ENCODE assay signal across 9 cellular contexts in the genomic region with DNA sequence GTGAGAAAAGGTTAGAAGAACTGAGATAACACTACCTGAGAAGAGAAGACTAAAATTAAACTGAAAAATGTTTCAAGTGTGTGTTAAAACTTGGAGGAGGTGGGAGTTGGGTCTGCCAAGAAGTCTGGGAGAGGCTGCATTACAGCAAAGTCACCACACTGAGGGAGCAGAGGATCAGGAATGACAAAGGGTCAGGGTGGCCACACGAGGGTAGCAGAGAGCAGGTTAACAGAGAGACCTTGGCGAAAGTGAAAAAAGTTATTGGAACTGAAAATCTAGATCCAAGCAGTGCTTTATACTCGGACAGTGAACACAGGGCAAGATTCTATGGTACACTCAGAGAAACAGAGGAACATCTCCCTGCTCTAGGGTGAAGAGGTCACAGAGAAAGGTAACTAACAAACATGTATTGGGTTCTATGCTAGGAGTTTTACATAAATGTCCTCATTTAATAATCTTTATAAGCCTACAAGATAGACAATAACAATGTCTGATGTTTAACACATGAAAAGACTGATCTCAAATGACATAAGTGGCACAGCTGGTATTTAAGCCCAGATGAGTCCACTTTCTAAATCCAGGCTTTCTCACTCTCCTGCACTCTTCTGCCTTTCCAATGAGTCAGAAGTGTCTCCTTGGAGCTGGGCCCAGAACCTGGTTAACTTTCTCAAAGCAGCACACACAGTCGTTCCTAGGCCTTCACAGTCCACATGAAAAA. TPM values are rescaled to one million over a fixed set of nuclear protein-coding genes. Genes with fewer than 3 reads are reported as not detected.
DNase-seq lines count a peak whose midpoint lies in the region; ATAC-seq and TF ChIP-seq lines count a peak whose summit lies in the region.
"Had no signal": no experiment of that assay in that cellular context is flagged by ENCODE, and none has a peak within 500 bp of the region (broad histone marks: within the 10 kb centered on the region; RNA-seq: fewer than 3 reads in every experiment).

No MANE protein-coding gene starts in this region.

- DNase-seq in EL (peak; percentile 90), Panc1 (ENCODE audit: low read depth, low spot score) (peak; percentile 69), fibroblast of mammary gland (ENCODE audit: low read depth) (peak; percentile 93), superior temporal gyrus (ENCODE audit: extremely low spot score) (peak; percentile 92)
- DNase-seq in activated T-cell treated with anti-CD3 and anti-CD28 coated beads, Interleukin-2, amount 50 U/mL, for 4 hours: peak; percentile 43

- TF ChIP-seq CTCF in Panc1 (IDR thresholded peaks at IDR 0.05) (peak; percentile 95), fibroblast of mammary gland (conservative IDR thresholded peaks at IDR 0.05; ENCODE audit: control insufficient read depth, insufficient read depth, low read depth, low read length) (peak; percentile 100), neutrophil (IDR thresholded peaks at IDR 0.05) (peak; percentile 31)

- no peak overlapping the region for H3K27ac ChIP-seq in Panc1 (ENCODE audit: low read length)
- no peak overlapping the region for H3K27ac ChIP-seq in neutrophil

- H3K36me3 ChIP-seq in Panc1 (ENCODE audit: control insufficient read depth, insufficient read depth, low read length) (no peaks in the 10 kb centered on the region), neutrophil (no peaks in the 10 kb centered on the region)

- POLR2A ChIA-PET in Panc1 (lab: Charles Lee): interaction anchor here (0.6 to 0.7 kb wide), 2 partner anchors 606 to 729 kb away, joined by 3 read pairs; no protein-coding TSS in a partner anchor

- in situ Hi-C loops in Panc1 (cut with HindIII; ENCODE audit: low pct_unique_long_range_greater_than_20kb, low sequenced_read_pairs): no loop called here

- H3K27me3 ChIP-seq in Panc1 (ENCODE audit: control insufficient read depth, insufficient read depth, low read length): peaks cover 8% of the 10 kb centered on the region
- H3K27me3 ChIP-seq in neutrophil: peaks cover 63% of the 10 kb centered on the region

- H3K4me1 Mint-ChIP-seq in activated T-cell treated with anti-CD3 and anti-CD28 coated beads, Interleukin-2, amount 50 U/mL, for 4 hours (ENCODE audit: low read depth): peaks cover 2% of the 10 kb centered on the region

- no peaks in the 10 kb centered on the region for H3K9me3 Mint-ChIP-seq in activated T-cell treated with anti-CD3 and anti-CD28 coated beads, Interleukin-2, amount 50 U/mL, for 4 hours

- intact Hi-C loops in Panc1 (cut with micrococcal nuclease; ENCODE audit: unreplicated experiment): loop anchor here (1.0 to 10.0 kb wide), 3 partner anchors 36 to 734 kb away; no protein-coding TSS in a partner anchor

- ATAC-seq in GM21619 (IDR thresholded peaks at IDR 0.05; ENCODE audit: unreplicated experiment) (peak; percentile 97), Panc1 (peak; percentile 99)
- peak; percentile 77 to 85 for ATAC-seq in activated T-cell treated with anti-CD3 and anti-CD28 coated beads, Interleukin-2, amount 50 U/mL, for 4 hours

- H3K9me3 ChIP-seq in Panc1 (ENCODE audit: control insufficient read depth, insufficient read depth, low read depth, low read length) (no peaks in the 10 kb centered on the region), neutrophil (no peaks in the 10 kb centered on the region)

- H3K4me1 ChIP-seq in Panc1 (ENCODE audit: control insufficient read depth, insufficient read depth, low read length) (no peaks in the 10 kb centered on the region), neutrophil (ENCODE audit: control insufficient read depth in 1 of 2, insufficient read depth in 1 of 2, low read depth in 1 of 2, low read length in 1 of 2) (no peaks in the 10 kb centered on the region)

- no peaks in the 10 kb centered on the region for H3K36me3 Mint-ChIP-seq in activated T-cell treated with anti-CD3 and anti-CD28 coated beads, Interleukin-2, amount 50 U/mL, for 4 hours (ENCODE audit: insufficient read depth)

- peaks cover 46% of the 10 kb centered on the region for H3K27me3 Mint-ChIP-seq in activated T-cell treated with anti-CD3 and anti-CD28 coated beads, Interleukin-2, amount 50 U/mL, for 4 hours (ENCODE audit: low read depth)

- BruUV-seq in Panc1 (replicated peaks; lab: Mats Ljungman, UMichigan): no TSS peak

- peak; percentile 85 for TF ChIP-seq RAD21 in Ishikawa (IDR thresholded peaks at IDR 0.05; ENCODE audit: low read depth)

- H3K4me3 Mint-ChIP-seq in activated T-cell treated with anti-CD3 and anti-CD28 coated beads, Interleukin-2, amount 50 U/mL, for 4 hours: no peak overlapping the region

- CTCF ChIA-PET in Panc1 (lab: Charles Lee): interaction anchor here (0.6 to 1.4 kb wide), 4 partner anchors 37 to 729 kb away, joined by 3 to 6 read pairs (median 4); no protein-coding TSS in a partner anchor

- TF ChIP-seq EP300 in Ishikawa (IDR thresholded peaks at IDR 0.05; ENCODE audit: borderline replicate concordance): no peak

- no peak overlapping the region for H3K4me3 ChIP-seq in Panc1 (ENCODE audit: low read depth in 2 of 2, low read length in 2 of 2)
- peak overlapping the region; percentile 32 for H3K4me3 ChIP-seq in fibroblast of mammary gland (ENCODE audit: control insufficient read depth, low read depth, low read length)
- no peak overlapping the region for H3K4me3 ChIP-seq in neutrophil (ENCODE audit: low read depth in 1 of 2, low read length in 1 of 2)
- H3K4me3 ChIP-seq: skin epidermis had no signal

TF ChIP-seq in Ishikawa, 13 proteins besides CTCF, POLR2A, EP300 and RAD21:
- no peak for TF ChIP-seq TCF12 (IDR thresholded peaks at IDR 0.05; ENCODE audit: low read depth)
- TF ChIP-seq FOXM1 (IDR thresholded peaks at IDR 0.05; ENCODE audit: borderline replicate concordance, low read depth): no peak
- no peak for TF ChIP-seq EGR1 (IDR thresholded peaks at IDR 0.05)
- no peak for TF ChIP-seq TAF1 (IDR thresholded peaks at IDR 0.05; ENCODE audit: low read depth)
- no peak for TF ChIP-seq ZBTB7A (IDR thresholded peaks at IDR 0.05; ENCODE audit: low read depth)
- no peak for TF ChIP-seq YY1 (IDR thresholded peaks at IDR 0.05; ENCODE audit: low read depth)
- TF ChIP-seq, protein P1, sequence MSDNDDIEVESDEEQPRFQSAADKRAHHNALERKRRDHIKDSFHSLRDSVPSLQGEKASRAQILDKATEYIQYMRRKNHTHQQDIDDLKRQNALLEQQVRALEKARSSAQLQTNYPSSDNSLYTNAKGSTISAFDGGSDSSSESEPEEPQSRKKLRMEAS (IDR thresholded peaks at IDR 0.05): no peak
- TF ChIP-seq CREB1 (IDR thresholded peaks at IDR 0.05; ENCODE audit: low read depth): no peak
- no peak for TF ChIP-seq NFIC (IDR thresholded peaks at IDR 0.05)
- TF ChIP-seq, protein P2, sequence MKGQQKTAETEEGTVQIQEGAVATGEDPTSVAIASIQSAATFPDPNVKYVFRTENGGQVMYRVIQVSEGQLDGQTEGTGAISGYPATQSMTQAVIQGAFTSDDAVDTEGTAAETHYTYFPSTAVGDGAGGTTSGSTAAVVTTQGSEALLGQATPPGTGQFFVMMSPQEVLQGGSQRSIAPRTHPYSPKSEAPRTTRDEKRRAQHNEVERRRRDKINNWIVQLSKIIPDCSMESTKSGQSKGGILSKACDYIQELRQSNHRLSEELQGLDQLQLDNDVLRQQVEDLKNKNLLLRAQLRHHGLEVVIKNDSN (IDR thresholded peaks at IDR 0.05): no peak
- no peak for TF ChIP-seq TEAD4 (IDR thresholded peaks at IDR 0.05)
- no peak for TF ChIP-seq CEBPB (IDR thresholded peaks at IDR 0.05)
- TF ChIP-seq, protein P3, sequence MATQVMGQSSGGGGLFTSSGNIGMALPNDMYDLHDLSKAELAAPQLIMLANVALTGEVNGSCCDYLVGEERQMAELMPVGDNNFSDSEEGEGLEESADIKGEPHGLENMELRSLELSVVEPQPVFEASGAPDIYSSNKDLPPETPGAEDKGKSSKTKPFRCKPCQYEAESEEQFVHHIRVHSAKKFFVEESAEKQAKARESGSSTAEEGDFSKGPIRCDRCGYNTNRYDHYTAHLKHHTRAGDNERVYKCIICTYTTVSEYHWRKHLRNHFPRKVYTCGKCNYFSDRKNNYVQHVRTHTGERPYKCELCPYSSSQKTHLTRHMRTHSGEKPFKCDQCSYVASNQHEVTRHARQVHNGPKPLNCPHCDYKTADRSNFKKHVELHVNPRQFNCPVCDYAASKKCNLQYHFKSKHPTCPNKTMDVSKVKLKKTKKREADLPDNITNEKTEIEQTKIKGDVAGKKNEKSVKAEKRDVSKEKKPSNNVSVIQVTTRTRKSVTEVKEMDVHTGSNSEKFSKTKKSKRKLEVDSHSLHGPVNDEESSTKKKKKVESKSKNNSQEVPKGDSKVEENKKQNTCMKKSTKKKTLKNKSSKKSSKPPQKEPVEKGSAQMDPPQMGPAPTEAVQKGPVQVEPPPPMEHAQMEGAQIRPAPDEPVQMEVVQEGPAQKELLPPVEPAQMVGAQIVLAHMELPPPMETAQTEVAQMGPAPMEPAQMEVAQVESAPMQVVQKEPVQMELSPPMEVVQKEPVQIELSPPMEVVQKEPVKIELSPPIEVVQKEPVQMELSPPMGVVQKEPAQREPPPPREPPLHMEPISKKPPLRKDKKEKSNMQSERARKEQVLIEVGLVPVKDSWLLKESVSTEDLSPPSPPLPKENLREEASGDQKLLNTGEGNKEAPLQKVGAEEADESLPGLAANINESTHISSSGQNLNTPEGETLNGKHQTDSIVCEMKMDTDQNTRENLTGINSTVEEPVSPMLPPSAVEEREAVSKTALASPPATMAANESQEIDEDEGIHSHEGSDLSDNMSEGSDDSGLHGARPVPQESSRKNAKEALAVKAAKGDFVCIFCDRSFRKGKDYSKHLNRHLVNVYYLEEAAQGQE (IDR thresholded peaks at IDR 0.05; ENCODE audit: low read depth): no peak
TF ChIP-seq in Ishikawa: peak in this region for 0.

RNA-seq across cellular contexts. Expression of a gene that starts 10.3 kb away (rescaled TPM):
- 0.28 TPM for total RNA-seq in Panc1 (2021; ENCODE audit: unreplicated experiment)
- polyA plus RNA-seq in Panc1 (2012; ENCODE audit: insufficient read length): not detected
- not detected for total RNA-seq in activated T-cell treated with anti-CD3 and anti-CD28 coated beads, Interleukin-2, amount 50 U/mL, for 4 hours

RNA-seq across cellular contexts. Expression of a gene that starts 43.5 kb away (rescaled TPM):
- not detected for total RNA-seq in Panc1 (2021; ENCODE audit: unreplicated experiment)
- polyA plus RNA-seq in Panc1 (2012; ENCODE audit: insufficient read length): not detected
- under 1 TPM in 1 of 3 donors, not detected in 2; 0.46 TPM for total RNA-seq in activated T-cell treated with anti-CD3 and anti-CD28 coated beads, Interleukin-2, amount 50 U/mL, for 4 hours

Comparison
In these comparisons a context has a peak if more than half of its experiments do, and no peak if none do; other contexts are left out.
1. DNase-seq: peak in every context shown above with its lines; median percentile 93 in fibroblast of mammary gland; 92 in superior temporal gyrus; 90 in EL; 69 in Panc1; 43 in activated T-cell treated with anti-CD3 and anti-CD28 coated beads, Interleukin-2, amount 50 U/mL, for 4 hours.
2. CTCF ChIP-seq: peak in every context shown above with its lines; median percentile 100 in fibroblast of mammary gland; 95 in Panc1; 31 in neutrophil.